31 cellular contexts compared by ENCODE assay signal in the genomic region with DNA sequence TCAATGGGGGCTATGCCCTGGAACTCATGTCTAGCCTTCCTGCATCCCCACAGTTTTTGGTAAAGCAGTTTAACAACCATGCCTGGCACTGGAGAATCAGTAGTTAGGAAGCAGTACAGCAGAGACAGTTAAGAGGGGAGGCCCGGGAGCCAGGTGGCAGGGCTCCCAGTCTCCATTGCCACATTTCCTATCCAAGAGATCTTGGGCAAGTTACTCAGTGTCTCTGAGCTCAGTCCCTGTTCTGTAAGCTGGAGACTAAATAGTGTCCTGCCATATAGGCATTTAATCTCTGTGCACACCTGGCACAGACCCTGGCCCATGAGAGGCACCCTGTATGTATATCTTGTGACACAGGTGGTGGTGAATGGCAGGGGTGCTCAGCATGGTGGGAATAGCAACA.
"Had no signal": no experiment of that assay in that cellular context is flagged by ENCODE, and none has a peak within 500 bp of the region (broad histone marks: within the 10 kb centered on the region; RNA-seq: fewer than 3 reads in every experiment).

No MANE protein-coding gene starts in this region.

- DNase-seq: activated B cell treated with CpG ODN at 0.5 μM for 24 hours; activated CD4-positive, alpha-beta memory T cell treated with anti-CD3 and anti-CD28 coated beads, Interleukin-2, amount 10 ng/mL, durations not matched to agents 7 days and 5 days; activated CD4-positive, alpha-beta T cell treated with anti-CD3 and anti-CD28 coated beads for 1 hour; activated CD4-positive, alpha-beta T cell treated with anti-CD3 and anti-CD28 coated beads for 48 hours; activated CD8-positive, alpha-beta memory T cell treated with anti-CD3 and anti-CD28 coated beads for 24 hours; activated CD8-positive, alpha-beta memory T cell treated with anti-CD3 and anti-CD28 coated beads, Interleukin-2, amount 10 ng/mL, durations not matched to agents 7 days and 5 days; activated CD8-positive, alpha-beta memory T cell treated with anti-CD3 and anti-CD28 coated beads, Interleukin-2, amount 50 U/mL, for 48 hours; activated effector memory CD4-positive, alpha-beta T cell treated with Interleukin-2 at 50 U/mL for 16 hours; activated naive CD4-positive, alpha-beta T cell treated with anti-CD3 and anti-CD28 coated beads, Interleukin-2, amount 10 ng/mL, durations not matched to agents 7 days and 5 days; activated naive CD8-positive, alpha-beta T cell treated with anti-CD3 and anti-CD28 coated beads, Interleukin-2, amount 50 U/mL, for 24 hours; activated T-cell treated with anti-CD3 and anti-CD28 coated beads, Interleukin-2, amount 50 U/mL, for 48 hours; amygdala; body of pancreas; NCI-H1105; NCI-H1436 treated with DMSO at 0.1 percent for 48 hours; NCI-H1694 treated with DMSO at 0.1 percent for 48 hours; NCI-H2029; NCI-H345; NCI-H510A; NCI-H526; NCI-H748 treated with DMSO at 0.1 percent for 48 hours; NK-92 treated with Interleukin-12 subunit alpha and Interleukin-12 subunit beta, amount 100 ng/mL, for 24 hours; PC-9; SIG-M5; T-cell; T-helper 17 cell had no signal

- H3K4me3 ChIP-seq: body of pancreas, breast epithelium, PC-9 had no signal

- H3K9me3 ChIP-seq: body of pancreas, breast epithelium had no signal

- H3K27ac ChIP-seq: body of pancreas, breast epithelium, PC-9, RWPE1, VCaP had no signal

- H3K4me1 ChIP-seq: body of pancreas, breast epithelium had no signal

- FAIRE-seq: RCC 7860 had no signal

- ATAC-seq: activated CD8-positive, alpha-beta memory T cell treated with anti-CD3 and anti-CD28 coated beads, Interleukin-2, amount 10 ng/mL, durations not matched to agents 7 days and 5 days; activated naive CD8-positive, alpha-beta T cell treated with anti-CD3 and anti-CD28 coated beads, Interleukin-2, amount 50 U/mL, for 24 hours; body of pancreas; Right ventricle myocardium inferior; T-cell; T-helper 17 cell had no signal

- H3K27me3 ChIP-seq: body of pancreas had no signal

- H3K36me3 ChIP-seq: breast epithelium had no signal
